In the genomic region with DNA sequence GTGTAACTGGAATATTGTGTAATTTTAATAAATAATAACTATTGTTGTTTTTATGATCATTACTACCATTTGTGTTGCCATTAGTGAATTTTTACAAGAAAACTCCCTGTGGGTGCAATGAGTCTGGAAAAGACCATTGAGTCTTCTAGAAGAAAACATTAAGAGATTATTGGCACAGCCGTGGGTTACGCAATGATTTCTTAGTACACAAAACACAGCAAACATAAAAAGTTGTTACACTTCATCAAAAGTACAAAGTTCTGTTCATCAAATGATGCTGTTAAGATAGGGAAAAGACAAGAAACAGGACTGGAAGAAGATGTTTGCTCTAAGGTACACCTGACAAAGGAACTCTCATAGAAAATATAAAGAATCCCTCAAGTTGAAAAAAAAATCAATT, we compare ENCODE assay signal across 16 cellular contexts. TPM values are rescaled to one million over a fixed set of nuclear protein-coding genes. Genes with fewer than 3 reads are reported as not detected.
DNase-seq lines count a peak whose midpoint lies in the region; ATAC-seq, FAIRE-seq and TF ChIP-seq lines count a peak whose summit lies in the region.
"Had no signal": no experiment of that assay in that cellular context is flagged by ENCODE, and none has a peak within 500 bp of the region (broad histone marks: within the 10 kb centered on the region; RNA-seq: fewer than 3 reads in every experiment).

No MANE protein-coding gene starts in this region.

- no peak overlapping the region for H3K14ac ChIP-seq in IMR-90 (replicated peaks; ENCODE audit: low read depth, low read length)

- no peaks in the 10 kb centered on the region for H4K20me1 ChIP-seq in mammary epithelial cell (ENCODE audit: insufficient read depth, low read length)
- H4K20me1 ChIP-seq in IMR-90 (ENCODE audit: insufficient read depth, low read length) = no peaks in the 10 kb centered on the region
- no peaks in the 10 kb centered on the region for H4K20me1 ChIP-seq in K562 (replicated peaks; ENCODE audit: control insufficient read depth, insufficient read depth, low read length)
- H4K20me1 ChIP-seq: BLaER1 had no signal

- intact Hi-C loops in mammary epithelial cell (cut with micrococcal nuclease) = no loop called here
- intact Hi-C loops in breast epithelium (cut with DNase I; ENCODE audit: low total_unique reads) = no loop called here
- intact Hi-C loops in IMR-90 (cut with micrococcal nuclease) = no loop called here
- intact Hi-C loops in K562 (cut with micrococcal nuclease) = no loop called here

- POLR2A ChIA-PET in IMR-90 (lab: Charles Lee; ENCODE audit: unreplicated experiment) = no interaction called here
- POLR2A ChIA-PET in K562 (lab: Yijun Ruan, JAX) = no interaction called here

- no peak overlapping the region for H2AK5ac ChIP-seq in IMR-90 (ENCODE audit: low read depth, low read length)

- no peak overlapping the region for H2BK15ac ChIP-seq in IMR-90 (ENCODE audit: low read depth, low read length)

- no peak for TF ChIP-seq EP300 in K562 (IDR thresholded peaks at IDR 0.05; ENCODE audit: low read length)

- ATAC-seq in IMR-90 (ENCODE audit: low read depth) (no peak), K562 (no peak), GM21619 (IDR thresholded peaks at IDR 0.05; ENCODE audit: unreplicated experiment) (no peak)

- no peak overlapping the region for H3K4ac ChIP-seq in IMR-90 (ENCODE audit: low read depth, low read length)

- DNase-seq in mammary epithelial cell (no peak), breast epithelium (ENCODE audit: low spot score in 2 of 2) (no peak), IMR-90 (no peak), K562 (ENCODE audit: extremely low read depth in 1 of 4, low spot score in 3 of 4) (no peak), NCI-H2227 treated with DMSO at 0.1 percent for 48 hours (lab: John Stamatoyannopoulos, UW) (no peak)
- no peak for DNase-seq in stimulated activated CD4-positive, alpha-beta T cell treated with anti-CD3 and anti-CD28 coated beads, Interleukin-1b, Interleukin-23, amount 100 ng/mL, for 48 hours
- DNase-seq: AML-193, DND-41, GDM1, H7 had no signal

- no peaks in the 10 kb centered on the region for H3K9me1 ChIP-seq in IMR-90 (ENCODE audit: insufficient read depth, low read length)
- H3K9me1 ChIP-seq in K562 (ENCODE audit: control insufficient read depth, insufficient read depth, low read length) = no peaks in the 10 kb centered on the region

- H2BK120ac ChIP-seq in IMR-90 (ENCODE audit: low read depth, low read length) = no peak overlapping the region

- H4K5ac ChIP-seq in IMR-90 (ENCODE audit: low read depth, low read length) = no peak overlapping the region

- H3K9ac ChIP-seq in mammary epithelial cell (ENCODE audit: insufficient read depth, low read length) (no peak overlapping the region), IMR-90 (ENCODE audit: low read depth, low read length) (no peak overlapping the region), K562 (ENCODE audit: insufficient read depth in 1 of 2, low read depth in 2 of 2, low read length in 2 of 2) (no peak overlapping the region)
- H3K9ac ChIP-seq: BLaER1 had no signal

- H3K79me1 ChIP-seq in IMR-90 (ENCODE audit: low read depth in 1 of 2, low read length in 2 of 2) = no peaks in the 10 kb centered on the region

- CTCF ChIA-PET in mammary epithelial cell (lab: Charles Lee; ENCODE audit: low non-redundant PET) = no interaction called here
- CTCF ChIA-PET in IMR-90 (lab: Yijun Ruan, JAX) = no interaction called here
- CTCF ChIA-PET in K562 (lab: Yijun Ruan, JAX; ENCODE audit: low intra/inter-chr PET ratio) = no interaction called here

- H3K9me3 ChIP-seq in mammary epithelial cell (replicated peaks; ENCODE audit: insufficient read depth, low read length) (peaks cover 40% of the 10 kb centered on the region), breast epithelium (peaks cover 28 to 34% of the 10 kb centered on the region in 2 donors), IMR-90 (ENCODE audit: control insufficient read depth, insufficient read depth, low read length) (peaks cover 57% of the 10 kb centered on the region), K562 (replicated peaks; ENCODE audit: control insufficient read depth, insufficient read depth, low read depth, low read length) (no peaks in the 10 kb centered on the region)

- FAIRE-seq in K562 (lab: Jason Lieb, UNC) = no peak
- FAIRE-seq: D721Med, GM12892 had no signal

- in situ Hi-C loops in mammary epithelial cell (cut with MboI; ENCODE audit: low sequenced_read_pairs in 2 of 2) (no loop called here), IMR-90 (cut with MboI; ENCODE audit: low sequenced_read_pairs) (no loop called here), K562 (cut with MboI) (no loop called here)

- no peak overlapping the region for H4K91ac ChIP-seq in IMR-90 (ENCODE audit: insufficient read depth, low read depth, low read length)

- TF ChIP-seq CTCF in mammary epithelial cell (conservative IDR thresholded peaks at IDR 0.05 in 1 of 2, IDR thresholded peaks at IDR 0.05 in 1 of 2; ENCODE audit: extremely low read depth in 1 of 2, insufficient read depth in 1 of 2, low read depth in 1 of 2, low read length in 2 of 2) = no peak
- TF ChIP-seq CTCF in breast epithelium (IDR thresholded peaks at IDR 0.05) = no peak
- TF ChIP-seq CTCF in IMR-90 (conservative IDR thresholded peaks at IDR 0.05; ENCODE audit: low read depth, low read length) = no peak
- no peak for TF ChIP-seq CTCF in K562 (IDR thresholded peaks at IDR 0.05 in 2 of 3, conservative IDR thresholded peaks at IDR 0.05 in 1 of 3; ENCODE audit: insufficient read depth in 2 of 3, low read depth in 1 of 3, low read length in 3 of 3)

- TF ChIP-seq RAD21 in IMR-90 (IDR thresholded peaks at IDR 0.05; ENCODE audit: low read length) = no peak
- no peak for TF ChIP-seq RAD21 in K562 (CRISPR knock-in tag; conservative IDR thresholded peaks at IDR 0.05 in 1 of 2, IDR thresholded peaks at IDR 0.05 in 1 of 2)

- H2BK5ac ChIP-seq in IMR-90 (ENCODE audit: low read depth, low read length, poor library complexity, severe bottlenecking) = no peak overlapping the region

- no peak overlapping the region for H2AK9ac ChIP-seq in IMR-90 (replicated peaks; ENCODE audit: low read depth, low read length, poor library complexity)

- H2BK20ac ChIP-seq in IMR-90 (ENCODE audit: low read depth, low read length) = no peak overlapping the region

- no peak overlapping the region for H3K56ac ChIP-seq in IMR-90 (ENCODE audit: extremely low read depth, insufficient read depth, low read length)

- H3K23ac ChIP-seq in IMR-90 (ENCODE audit: low read depth, low read length) = no peak overlapping the region

- H3K4me3 ChIP-seq in mammary epithelial cell (replicated peaks in 1 of 3; ENCODE audit: insufficient read depth in 1 of 3, low read depth in 2 of 3, low read length in 3 of 3) = no peak overlapping the region
- H3K4me3 ChIP-seq in breast epithelium = no peak overlapping the region
- H3K4me3 ChIP-seq in IMR-90 (ENCODE audit: insufficient read depth, low read depth, low read length) = no peak overlapping the region
- H3K4me3 ChIP-seq in K562 = no peak overlapping the region
- H3K4me3 ChIP-seq: BLaER1 had no signal

- WGBS in mammary epithelial cell (ENCODE audit: low coverage, missing lambda C conversion rate) = 100% methylated on average over 2 of the region's 2 CpGs
- no CpG with 5 or more reads among the region's 2 CpGs for WGBS in IMR-90 (ENCODE audit: extremely low coverage in 2 of 2, insufficient read length in 1 of 2), 2 experiments
- 0% methylated on average over 2 of the region's 2 CpGs for WGBS in K562 (ENCODE audit: insufficient coverage, low coverage, missing lambda C conversion rate)

- no peak overlapping the region for H2AFZ ChIP-seq in mammary epithelial cell (ENCODE audit: low read depth, low read length)
- H2AFZ ChIP-seq in IMR-90 (replicated peaks; ENCODE audit: low read length, poor library complexity) = no peak overlapping the region
- no peak overlapping the region for H2AFZ ChIP-seq in K562 (ENCODE audit: low read depth, low read length)

- dilution Hi-C loops in mammary epithelial cell (cut with HindIII; ENCODE audit: low sequenced_read_pairs) = no loop called here
- dilution Hi-C loops in IMR-90 (cut with HindIII; ENCODE audit: low sequenced_read_pairs, unreplicated experiment) = no loop called here

- H3K27ac ChIP-seq in mammary epithelial cell (ENCODE audit: insufficient read depth, low read depth, low read length) (no peak overlapping the region), breast epithelium (no peak overlapping the region), IMR-90 (ENCODE audit: insufficient read depth, low read length) (no peak overlapping the region), K562 (ENCODE audit: extremely low read depth, low read depth, low read length) (no peak overlapping the region)
- H3K27ac ChIP-seq: 22Rv1, BLaER1 had no signal

- no peak overlapping the region for H4K8ac ChIP-seq in IMR-90 (ENCODE audit: low read depth in 2 of 2, low read length in 2 of 2)

- no peak overlapping the region for H3K4me2 ChIP-seq in mammary epithelial cell (ENCODE audit: insufficient read depth, low read depth, low read length)
- no peak overlapping the region for H3K4me2 ChIP-seq in IMR-90 (ENCODE audit: low read depth, low read length)
- no peak overlapping the region for H3K4me2 ChIP-seq in K562 (ENCODE audit: insufficient read depth, low read length)
- H3K4me2 ChIP-seq: BLaER1 had no signal

- H3K36me3 ChIP-seq in mammary epithelial cell (ENCODE audit: insufficient read depth, low read length) (peaks cover 7% of the 10 kb centered on the region), breast epithelium (peaks cover 16% of the 10 kb centered on the region), IMR-90 (ENCODE audit: control insufficient read depth, insufficient read depth, low read length) (peaks cover 28% of the 10 kb centered on the region), K562 (ENCODE audit: control insufficient read depth, insufficient read depth, low read length) (no peaks in the 10 kb centered on the region)

- H3K18ac ChIP-seq in IMR-90 (ENCODE audit: low read depth, low read length) = no peak overlapping the region

- H3K4me1 ChIP-seq in mammary epithelial cell (ENCODE audit: insufficient read depth, low read length) = no peaks in the 10 kb centered on the region
- H3K4me1 ChIP-seq in breast epithelium = no peaks in the 10 kb centered on the region
- no peaks in the 10 kb centered on the region for H3K4me1 ChIP-seq in IMR-90 (ENCODE audit: control insufficient read depth, insufficient read depth, low read length)
- H3K4me1 ChIP-seq in K562 (replicated peaks in 1 of 2; ENCODE audit: control insufficient read depth in 2 of 2, insufficient read depth in 2 of 2, low read length in 2 of 2) = no peaks in the 10 kb centered on the region
- H3K4me1 ChIP-seq: BLaER1 had no signal

- no peak for TF ChIP-seq POLR2A in breast epithelium (IDR thresholded peaks at IDR 0.05)
- no peak for TF ChIP-seq POLR2A in IMR-90 (IDR thresholded peaks at IDR 0.05; ENCODE audit: low read depth, low read length)
- no peak for TF ChIP-seq POLR2A in K562 (conservative IDR thresholded peaks at IDR 0.05)

- BruUV-seq in mammary epithelial cell (replicated peaks; lab: Mats Ljungman, UMichigan) (TSS peak; percentile 35), IMR-90 (replicated peaks; lab: Mats Ljungman, UMichigan) (no TSS peak), K562 (replicated peaks; lab: Mats Ljungman, UMichigan) (no TSS peak)

- H3K27me3 ChIP-seq in mammary epithelial cell (ENCODE audit: insufficient read depth, low read length) (no peaks in the 10 kb centered on the region), breast epithelium (no peaks in the 10 kb centered on the region), IMR-90 (ENCODE audit: control insufficient read depth, insufficient read depth, low read length) (no peaks in the 10 kb centered on the region), K562 (ENCODE audit: control insufficient read depth in 2 of 2, insufficient read depth in 2 of 2, low read length in 2 of 2) (peaks cover 0 to 9% of the 10 kb centered on the region in 2 experiments; a peak in 1 of 5 replicates)
- H3K27me3 ChIP-seq: BLaER1 had no signal

- H3K79me2 ChIP-seq in mammary epithelial cell (ENCODE audit: insufficient read depth, low read length) (no peaks in the 10 kb centered on the region), K562 (ENCODE audit: control insufficient read depth, insufficient read depth, low read length) (no peaks in the 10 kb centered on the region)

RNA-seq across cellular contexts. Expression of gene ZNF331, which starts 41.6 kb away (rescaled TPM):
- total RNA-seq in mammary epithelial cell (10 to 100 TPM in 1 of 2 donors, 1 to 10 TPM in 1; 7.2 to 12.3 TPM), breast epithelium (10 to 100 TPM; 19.5 to 84.4 (median 46.5) TPM), IMR-90 (2012; rRNA removed) (11.1 and 12.2 TPM in 2 replicates), K562 (2014; rRNA removed) (0.50 and 1.6 TPM in 2 replicates), K562 (2014; rRNA removed; fragmentation: Illumina TruSeq; extraction: Trizol) (0.76 and 0.86 TPM in 2 replicates), K562 (2015; rRNA removed; fragmentation: Illumina TruSeq; extraction: Trizol) (1.5 TPM in 2 replicates), K562 (2021) (1.4 and 1.7 TPM in 2 replicates)
- polyA plus RNA-seq in mammary epithelial cell (3.8 TPM), IMR-90 (2012; rRNA removed) (5.4 and 6.6 TPM in 2 replicates), K562 (2011; rRNA removed) (0.28 and 0.70 TPM in 2 replicates), K562 (2014; fragmentation: Illumina TruSeq; extraction: Trizol) (1.8 and 2.0 TPM in 2 replicates), K562 (2014; fragmentation: Nextera tagmentation; extraction: Ambion mirVana) (under 1 TPM; 0.23 to 0.69 TPM), K562 (2014; rRNA removed) (2.7 and 4.8 TPM in 2 replicates)
- 41.1 TPM for polyA minus RNA-seq in mammary epithelial cell
- 2.5 and 2.6 TPM in 2 replicates for polyA plus RNA-seq in IMR-90 (2012; cell fraction: cytosol; rRNA removed)
- 19.3 and 55.4 TPM in 2 replicates for polyA plus RNA-seq in IMR-90 (2012; cell fraction: nucleus; rRNA removed; ENCODE audit: low replicate concordance)
- total RNA-seq in K562 (2011; cell fraction: chromatin; rRNA removed; ENCODE audit: low replicate concordance) = 1.7 and 5.8 TPM in 2 replicates
- 5.1 and 6.2 TPM in 2 replicates for total RNA-seq in K562 (2011; cell fraction: nucleolus; rRNA removed)
- 3.1 and 3.3 TPM in 2 replicates for total RNA-seq in K562 (2011; cell fraction: nucleoplasm; rRNA removed)
- 0.55 and 0.56 TPM in 2 replicates for polyA plus RNA-seq in K562 (2011; cell fraction: cytosol; rRNA removed)
- polyA plus RNA-seq in K562 (2011; cell fraction: nucleus; rRNA removed) = 1.8 and 4.5 TPM in 2 replicates
- polyA plus RNA-seq in K562 (2012) = 1.5 and 16.3 TPM in 2 replicates
- polyA minus RNA-seq in K562 (2011; rRNA and poly(A)+ RNA removed) = 0.33 and 0.60 TPM in 2 replicates
- not detected in 2 replicates for polyA minus RNA-seq in K562 (2011; cell fraction: cytosol; rRNA and poly(A)+ RNA removed)
- polyA minus RNA-seq in K562 (2011; cell fraction: nucleus; rRNA and poly(A)+ RNA removed) = 0.33 and 0.94 TPM in 2 replicates

RNA-seq across cellular contexts. Expression of gene DPRX, which starts 52.3 kb away (rescaled TPM):
- total RNA-seq in mammary epithelial cell (not detected), breast epithelium (not detected), IMR-90 (2012; rRNA removed) (not detected in 2 replicates), K562 (2014; rRNA removed) (not detected in 2 replicates), K562 (2014; rRNA removed; fragmentation: Illumina TruSeq; extraction: Trizol) (not detected in 2 replicates), K562 (2015; rRNA removed; fragmentation: Illumina TruSeq; extraction: Trizol) (not detected in 2 replicates), K562 (2021) (not detected in 2 replicates)
- polyA plus RNA-seq in mammary epithelial cell (not detected), IMR-90 (2012; rRNA removed) (not detected in 2 replicates), K562 (2011; rRNA removed) (not detected in 2 replicates), K562 (2014; fragmentation: Illumina TruSeq; extraction: Trizol) (not detected in 2 replicates), K562 (2014; fragmentation: Nextera tagmentation; extraction: Ambion mirVana) (not detected), K562 (2014; rRNA removed) (not detected in 2 replicates)
- not detected for polyA minus RNA-seq in mammary epithelial cell
- polyA plus RNA-seq in IMR-90 (2012; cell fraction: cytosol; rRNA removed) = not detected in 2 replicates
- polyA plus RNA-seq in IMR-90 (2012; cell fraction: nucleus; rRNA removed; ENCODE audit: low replicate concordance) = 0.16 TPM in 1 of 2 replicates, not detected in the other
- total RNA-seq in K562 (2011; cell fraction: chromatin; rRNA removed; ENCODE audit: low replicate concordance) = not detected in 2 replicates
- total RNA-seq in K562 (2011; cell fraction: nucleolus; rRNA removed) = not detected in 2 replicates
- not detected in 2 replicates for total RNA-seq in K562 (2011; cell fraction: nucleoplasm; rRNA removed)
- not detected in 2 replicates for polyA plus RNA-seq in K562 (2011; cell fraction: cytosol; rRNA removed)
- polyA plus RNA-seq in K562 (2011; cell fraction: nucleus; rRNA removed) = not detected in 2 replicates
- not detected in 2 replicates for polyA plus RNA-seq in K562 (2012)
- polyA minus RNA-seq in K562 (2011; rRNA and poly(A)+ RNA removed) = not detected in 2 replicates
- polyA minus RNA-seq in K562 (2011; cell fraction: cytosol; rRNA and poly(A)+ RNA removed) = not detected in 2 replicates
- not detected in 2 replicates for polyA minus RNA-seq in K562 (2011; cell fraction: nucleus; rRNA and poly(A)+ RNA removed)
- polyA plus RNA-seq: IgD-negative memory B cell had no signal
